In the genomic region with DNA sequence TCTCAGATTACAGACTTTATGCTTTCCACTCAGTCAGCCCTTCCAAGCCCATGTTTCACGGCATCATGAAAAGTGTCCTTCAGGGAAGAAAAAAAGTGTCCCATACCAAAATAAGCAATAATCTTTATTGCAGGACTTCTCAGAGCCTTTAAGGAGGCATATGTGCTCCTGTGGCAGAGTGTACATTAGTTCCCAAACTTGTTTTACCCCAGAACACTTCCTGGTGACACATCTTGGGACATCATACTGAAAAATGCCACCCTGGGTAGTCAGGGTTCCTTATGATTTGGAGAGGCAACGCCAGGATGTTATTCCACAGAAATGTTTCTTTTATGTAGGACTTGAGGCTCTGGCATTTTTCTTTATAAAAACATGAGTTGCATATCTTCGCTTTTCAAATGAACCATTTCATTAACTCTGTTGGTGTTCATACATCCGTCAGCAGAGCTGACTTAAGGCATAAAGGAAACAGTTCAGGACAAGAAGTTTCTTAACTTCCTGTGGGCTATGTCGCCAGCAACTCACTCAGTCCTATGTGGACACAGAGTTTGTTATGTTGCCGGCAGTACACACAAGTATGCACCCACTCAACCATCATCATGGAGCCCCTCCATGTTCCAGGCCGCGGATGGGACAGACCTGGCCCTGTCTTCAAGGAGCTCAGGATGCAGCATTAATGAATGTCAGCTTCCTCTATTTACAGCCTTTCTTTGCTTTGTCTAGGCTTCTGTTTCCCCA, we compare ENCODE assay signal across 11 cellular contexts.
DNase-seq lines count a peak whose midpoint lies in the region; ATAC-seq and TF ChIP-seq lines count a peak whose summit lies in the region.
"Had no signal": no experiment of that assay in that cellular context is flagged by ENCODE, and none has a peak within 500 bp of the region (broad histone marks: within the 10 kb centered on the region; RNA-seq: fewer than 3 reads in every experiment).

No MANE protein-coding gene starts in this region.

- DNase-seq in AML-193 (lab: John Stamatoyannopoulos, UW) (peak; percentile 96 to 99), UCSD-AML1 (lab: John Stamatoyannopoulos, UW; ENCODE audit: unreplicated experiment) (peak; percentile 34), medulla oblongata (ENCODE audit: extremely low spot score) (peak; percentile 37), GM13976 (ENCODE audit: low spot score) (no peak), OCI-M1 (lab: John Stamatoyannopoulos, UW) (no peak)
- DNase-seq: ACHN; stimulated activated CD4-positive, alpha-beta T cell treated with anti-CD3 and anti-CD28 coated beads, Interleukin-4, amount 100 ng/mL, for 24 hours had no signal

- in situ Hi-C loops in GM13976 (cut with MboI; ENCODE audit: low sequenced_read_pairs, unreplicated experiment) = no loop called here

- TF ChIP-seq CTCF in GM13976 (IDR thresholded peaks at IDR 0.05; ENCODE audit: borderline replicate concordance, control extremely low read depth, extremely low read depth, insufficient read depth, missing control alignments) = no peak

- ATAC-seq in HG02759 (IDR thresholded peaks at IDR 0.05; ENCODE audit: unreplicated experiment) (peak; percentile 8), HG02588 (IDR thresholded peaks at IDR 0.05; ENCODE audit: unreplicated experiment) (no peak), GM18517 (IDR thresholded peaks at IDR 0.05; ENCODE audit: unreplicated experiment) (no peak)
- ATAC-seq: activated CD4-positive, CD25-positive, alpha-beta regulatory T cell treated with anti-CD3 and anti-CD28 coated beads, Interleukin-2, amount 50 U/mL, for 24 hours had no signal

Comparison
In these comparisons a context has a peak if more than half of its experiments do, and no peak if none do; other contexts are left out.
1. DNase-seq: peak in AML-193 (2 of 2), UCSD-AML1 (single experiment) and medulla oblongata (single experiment); none in GM13976 (single experiment) and OCI-M1 (single experiment).